Comparison of ENCODE assay signal across 1 cellular context in the genomic region with DNA sequence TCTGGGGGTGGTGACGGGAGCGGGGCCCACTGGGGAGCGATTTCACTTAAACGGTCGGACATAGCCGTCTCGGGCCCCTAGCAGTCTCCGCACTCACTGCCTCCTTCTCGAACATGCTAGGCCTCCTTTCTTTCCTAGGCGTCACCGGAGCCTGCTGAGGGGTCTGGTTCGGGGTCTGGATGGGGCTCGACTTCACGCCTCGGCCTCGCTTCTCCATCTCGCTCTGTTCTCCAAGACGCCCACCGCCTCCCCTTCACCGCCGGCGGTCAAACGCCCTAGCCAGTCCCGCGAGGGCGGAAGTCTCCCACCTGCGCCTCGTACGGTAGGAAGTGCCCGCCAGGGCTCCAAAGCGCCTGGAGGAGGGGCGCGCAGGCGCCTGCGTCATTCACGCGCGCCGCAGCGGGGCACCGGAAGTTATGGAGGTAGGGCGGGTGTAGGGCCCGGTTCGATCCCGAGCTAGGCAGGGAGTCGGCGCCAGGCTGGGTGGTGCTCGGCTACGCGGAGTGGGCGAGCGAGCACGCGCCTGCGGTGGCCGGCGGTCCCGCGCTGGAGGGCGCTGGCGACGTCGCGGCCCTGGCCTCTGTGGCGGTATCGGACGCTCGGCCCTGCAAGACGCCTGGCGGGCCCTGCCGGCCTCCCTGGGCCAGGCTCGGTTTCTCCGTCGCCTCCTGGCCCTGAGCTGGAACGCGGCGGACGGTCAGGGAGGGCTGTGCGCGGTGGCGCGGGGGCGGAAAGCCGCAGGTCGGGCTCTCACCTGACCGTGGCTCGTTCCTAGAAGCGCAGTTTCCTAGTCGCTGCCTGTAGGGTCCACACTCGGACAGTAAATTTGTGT.
TF ChIP-seq lines count a peak whose summit lies in the region.

A gene with protein sequence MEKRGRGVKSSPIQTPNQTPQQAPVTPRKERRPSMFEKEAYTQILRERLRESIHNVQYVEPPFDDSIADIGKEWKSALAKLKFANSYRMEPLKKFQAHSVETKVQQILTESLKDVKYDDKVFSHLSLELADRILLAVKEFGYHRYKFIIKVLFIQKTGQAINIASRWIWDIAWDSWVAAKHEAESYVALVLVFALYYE (minus strand): TSS at position 331 of the 832 bp plus-strand sequence. CDS start 114 bp downstream, at position 217.
Gene ERMARD (plus strand): TSS at position 381 of the 832 bp plus-strand sequence. CDS start 36 bp downstream, at position 417.

TF ChIP-seq in PFSK-1, 5 proteins besides CTCF, POLR2A, EP300 and RAD21 (continued from another document):
- TF ChIP-seq FOXP2 (optimal IDR thresholded peaks at IDR 0.05; ENCODE audit: borderline replicate concordance, extremely low read depth, extremely low read length, insufficient read depth): peak; percentile 89
- TF ChIP-seq POLR2AphosphoS5 (IDR thresholded peaks at IDR 0.05; ENCODE audit: low read depth, low read length): peak; percentile 96
- peak in 1 of 2 experiments; percentile 59; a peak in 1 of 4 replicates for TF ChIP-seq REST (IDR thresholded peaks at IDR 0.05; ENCODE audit: insufficient read depth in 1 of 2, low read depth in 2 of 2, low read length in 2 of 2)
